In the genomic region with DNA sequence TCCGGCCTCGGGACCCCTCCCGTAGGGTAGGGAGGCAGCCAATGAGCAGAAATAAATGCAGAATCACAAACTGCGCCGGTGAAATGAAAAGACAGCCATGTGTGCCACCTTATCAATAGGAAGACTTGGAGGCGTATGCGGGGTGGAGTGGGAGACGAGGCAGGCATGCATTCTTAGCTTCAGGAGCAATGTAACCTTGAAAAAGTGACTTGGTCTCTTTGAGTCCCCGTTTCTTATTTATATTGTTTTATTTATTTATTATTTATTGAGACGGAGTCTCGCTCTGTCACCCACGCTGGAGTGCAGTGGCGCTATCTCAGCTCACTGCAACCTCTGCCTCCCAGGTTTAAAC, we compare ENCODE assay signal across 10 cellular contexts. TPM values are rescaled to one million over a fixed set of nuclear protein-coding genes. Genes with fewer than 3 reads are reported as not detected.
DNase-seq lines count a peak whose midpoint lies in the region; ATAC-seq and TF ChIP-seq lines count a peak whose summit lies in the region.
"Had no signal": no experiment of that assay in that cellular context is flagged by ENCODE, and none has a peak within 500 bp of the region (broad histone marks: within the 10 kb centered on the region; RNA-seq: fewer than 3 reads in every experiment).

No MANE protein-coding gene starts in this region.

- 21 to 23% methylated on average over 13 of the region's 13 CpGs for WGBS in body of pancreas, 2 donors

- peaks cover 40% of the 10 kb centered on the region for H3K4me1 ChIP-seq in BLaER1
- peaks cover 10% of the 10 kb centered on the region for H3K4me1 ChIP-seq in body of pancreas

- H3K27ac ChIP-seq in BLaER1 (peak overlapping the region; percentile 77), body of pancreas (peak overlapping the region in 1 of 4 donors; percentile 69)

- TF ChIP-seq CTCF in body of pancreas (IDR thresholded peaks at IDR 0.05) (no peak), nephron (IDR thresholded peaks at IDR 0.05; ENCODE audit: unreplicated experiment in 3 of 3) (peak in 1 of 3 experiments; percentile 45)

- H3K9me3 ChIP-seq in BLaER1 (peaks cover 4% of the 10 kb centered on the region; the same call in 1 of the 2 replicates), body of pancreas (no peaks in the 10 kb centered on the region)

- H3K4me1 Mint-ChIP-seq in nephron = peaks cover 8% of the 10 kb centered on the region

- H3K27me3 Mint-ChIP-seq in nephron (ENCODE audit: low read depth) = peaks cover 24% of the 10 kb centered on the region

- H4K20me1 ChIP-seq in BLaER1 = no peaks in the 10 kb centered on the region

- DNase-seq in body of pancreas (no peak), posterior cingulate gyrus (no peak), NOMO-1 (lab: John Stamatoyannopoulos, UW; ENCODE audit: unreplicated experiment in 2 of 2) (no peak), kidney tubule cell (ENCODE audit: low spot score) (no peak)

- H3K27me3 ChIP-seq in BLaER1 = no peaks in the 10 kb centered on the region
- no peaks in the 10 kb centered on the region for H3K27me3 ChIP-seq in body of pancreas

- peak overlapping the region; percentile 77 for H3K9ac ChIP-seq in BLaER1

- peak overlapping the region; percentile 65 for H3K4me3 ChIP-seq in BLaER1
- no peak overlapping the region for H3K4me3 ChIP-seq in body of pancreas

- peaks cover 2% of the 10 kb centered on the region for H3K9me3 Mint-ChIP-seq in nephron

- peak overlapping the region; percentile 78 for H3K4me2 ChIP-seq in BLaER1

- H3K36me3 ChIP-seq in BLaER1 (no peaks in the 10 kb centered on the region), body of pancreas (replicated peaks in 1 of 2; ENCODE audit: insufficient read depth in 1 of 2, low read depth in 2 of 2) (no peaks in the 10 kb centered on the region)

- H3K4me3 Mint-ChIP-seq in nephron = peak overlapping the region; percentile 35 to 66 (median 65)

- ATAC-seq in HG03439 (IDR thresholded peaks at IDR 0.05; ENCODE audit: unreplicated experiment) = peak; percentile 4
- peak; percentile 6 for ATAC-seq in body of pancreas
- no peak for ATAC-seq in HG03135 (IDR thresholded peaks at IDR 0.05; ENCODE audit: unreplicated experiment)

- H3K27ac Mint-ChIP-seq in nephron = no peak overlapping the region

- intact Hi-C loops in body of pancreas (cut with DNase I) = loop anchor here (5.0 kb wide), 1 partner anchor 362 kb away; no protein-coding TSS in a partner anchor
- intact Hi-C loops in posterior cingulate gyrus (cut with DNase I) = loop anchor here (1.0 to 5.0 kb wide), 2 partner anchors 37 to 363 kb away; no protein-coding TSS in a partner anchor

- TF ChIP-seq POLR2A in body of pancreas (IDR thresholded peaks at IDR 0.05) = no peak

- H3K36me3 Mint-ChIP-seq in nephron (ENCODE audit: low read depth) = peaks cover 19% of the 10 kb centered on the region

RNA-seq across cellular contexts. Expression of a gene that starts 16.0 kb away (rescaled TPM):
- 1 to 10 TPM; 2.6 to 3.3 TPM for total RNA-seq in body of pancreas

RNA-seq across cellular contexts. Expression of a gene that starts 19.2 kb away (rescaled TPM):
- 1 to 10 TPM; 4.2 to 8.2 TPM for total RNA-seq in body of pancreas

RNA-seq across cellular contexts. Expression of a gene that starts 27.8 kb away (rescaled TPM):
- total RNA-seq in body of pancreas = 1 to 10 TPM; 3.4 to 8.2 TPM

RNA-seq across cellular contexts. Expression of a gene that starts 32.7 kb away (rescaled TPM):
- not detected for total RNA-seq in body of pancreas
- total RNA-seq: Daoy had no signal

RNA-seq across cellular contexts. Expression of a gene that starts 39.7 kb away (rescaled TPM):
- not detected for total RNA-seq in body of pancreas
- total RNA-seq: Daoy, lung had no signal
